In genomic region chr18:3688682-3689081, GRCh38 we compare ENCODE assay signal across 11 cellular contexts.
DNase-seq lines count a peak whose midpoint lies in the region; ATAC-seq, FAIRE-seq and TF ChIP-seq lines count a peak whose summit lies in the region.
"Had no signal": no experiment of that assay in that cellular context is flagged by ENCODE, and none has a peak within 500 bp of the region (broad histone marks: within the 10 kb centered on the region; RNA-seq: fewer than 3 reads in every experiment).

No MANE protein-coding gene starts in this region.

- TF ChIP-seq CTCF in fibroblast of lung (conservative IDR thresholded peaks at IDR 0.05 in 1 of 2, IDR thresholded peaks at IDR 0.05 in 1 of 2; ENCODE audit: low read depth in 1 of 2, low read length in 2 of 2) = no peak

- no peaks in the 10 kb centered on the region for H3K9me3 ChIP-seq in fibroblast of lung (ENCODE audit: control insufficient read depth, insufficient read depth, low read depth, low read length)

- no peak overlapping the region for H3K4me3 ChIP-seq in fibroblast of lung (replicated peaks in 1 of 4; ENCODE audit: control extremely low read depth in 1 of 4, insufficient read depth in 1 of 4, low read depth in 3 of 4, low read length in 4 of 4)

- peak overlapping the region; percentile 21 for H3K4me2 ChIP-seq in fibroblast of lung (ENCODE audit: extremely low read depth, insufficient read depth, low read length)

- peak; percentile 37 for ATAC-seq in sciatic nerve

- no peaks in the 10 kb centered on the region for H4K20me1 ChIP-seq in fibroblast of lung (ENCODE audit: control insufficient read depth, extremely low read depth, insufficient read depth, low read length)

- intact Hi-C loops in sciatic nerve (cut with DNase I) = no loop called here

- peak overlapping the region; percentile 40 for H3K27ac ChIP-seq in fibroblast of lung (ENCODE audit: insufficient read depth, low read length)

- H3K27me3 ChIP-seq in fibroblast of lung (ENCODE audit: control insufficient read depth, insufficient read depth, low read length) = no peaks in the 10 kb centered on the region

- H3K9ac ChIP-seq in fibroblast of lung (ENCODE audit: insufficient read depth, low read length) = no peak overlapping the region

- in situ Hi-C loops in G401 (cut with HindIII; ENCODE audit: low sequenced_read_pairs) = loop anchor here (25.0 kb wide), 1 partner anchor 174 kb away; no protein-coding TSS in a partner anchor

- DNase-seq in G401 (ENCODE audit: low spot score) = peak; percentile 73
- peak; percentile 98 for DNase-seq in RCC 7860 (ENCODE audit: low spot score)
- DNase-seq in fibroblast of lung (ENCODE audit: low read depth in 2 of 2) = peak; percentile 85 to 98
- DNase-seq in sciatic nerve (ENCODE audit: low spot score) = no peak
- no peak for DNase-seq in nucleus accumbens (lab: John Stamatoyannopoulos, UW)
- DNase-seq in cortex of kidney (lab: John Stamatoyannopoulos, UW) = no peak
- DNase-seq in T-helper 2 cell = no peak
- no peak for DNase-seq in NCI-H345 treated with DMSO at 0.1 percent for 48 hours (lab: John Stamatoyannopoulos, UW; ENCODE audit: unreplicated experiment)
- DNase-seq: activated gamma-delta T cell treated with Interleukin-2 at 50 U/mL for 16 hours, NCI-H2029 had no signal

- H3K79me2 ChIP-seq in fibroblast of lung (ENCODE audit: control insufficient read depth, insufficient read depth, low read length) = no peaks in the 10 kb centered on the region

- no peaks in the 10 kb centered on the region for H3K36me3 ChIP-seq in fibroblast of lung (ENCODE audit: control insufficient read depth, insufficient read depth, low read length)

- H2AFZ ChIP-seq in fibroblast of lung (ENCODE audit: low read length) = no peak overlapping the region

- FAIRE-seq in RCC 7860 (lab: Jason Lieb, UNC) = peak; percentile 96
- FAIRE-seq: endothelial cell of umbilical vein had no signal

- H3K4me1 ChIP-seq in fibroblast of lung (ENCODE audit: control insufficient read depth, extremely low read depth, insufficient read depth, low read length) = peaks cover 4% of the 10 kb centered on the region

Comparison
In these comparisons a context has a peak if more than half of its experiments do, and no peak if none do; other contexts are left out.
1. DNase-seq: peak in G401 (single experiment), RCC 7860 (single experiment) and fibroblast of lung (2 of 2); none in sciatic nerve (single experiment), nucleus accumbens (0 of 56), cortex of kidney (single experiment), T-helper 2 cell (0 of 5) and NCI-H345 treated with DMSO at 0.1 percent for 48 hours (single experiment).